ENCODE assay signal across 8 cellular contexts in the genomic region with DNA sequence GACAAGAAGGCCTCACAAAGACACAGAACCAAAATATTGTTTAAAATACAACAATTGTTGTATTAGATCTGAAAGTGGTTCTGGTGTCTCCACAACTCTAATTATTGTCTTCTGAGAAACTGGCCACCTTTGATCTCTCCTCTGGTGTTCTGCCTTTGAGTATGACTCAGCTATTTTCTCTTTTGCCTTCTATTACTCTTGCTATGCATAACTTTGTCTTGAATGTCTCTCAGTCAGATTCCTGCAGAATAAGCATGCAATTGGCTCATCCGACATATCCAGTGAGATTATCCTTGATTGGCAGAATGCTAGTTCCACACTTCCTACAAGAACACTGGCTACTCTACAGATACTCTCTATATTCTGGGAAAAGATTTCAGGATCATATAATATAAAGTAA. TPM values are rescaled to one million over a fixed set of nuclear protein-coding genes. Genes with fewer than 3 reads are reported as not detected.
DNase-seq lines count a peak whose midpoint lies in the region; ATAC-seq, FAIRE-seq and TF ChIP-seq lines count a peak whose summit lies in the region.

No MANE protein-coding gene starts in this region.

- peaks cover under 1% of the 10 kb centered on the region for H3K27me3 Mint-ChIP-seq in activated CD8-positive, alpha-beta T cell treated with anti-CD3 and anti-CD28 coated beads, Interleukin-2, amount 10 ng/mL, durations not matched to agents 7 days and 5 days (ENCODE audit: low read depth)
- no peaks in the 10 kb centered on the region for H3K27me3 Mint-ChIP-seq in Calu3 (ENCODE audit: unreplicated experiment)

- CTCF ChIA-PET in activated CD8-positive, alpha-beta T cell treated with anti-CD3 and anti-CD28 coated beads, Interleukin-2, amount 10 ng/mL, durations not matched to agents 7 days and 5 days (lab: Charles Lee), result no interaction called here
- CTCF ChIA-PET in Calu3 (lab: Charles Lee), result no interaction called here

- no peaks in the 10 kb centered on the region for H3K36me3 ChIP-seq in kidney (ENCODE audit: control insufficient read depth in 1 of 2, insufficient read depth in 2 of 2, low read length in 2 of 2)

- H3K27ac ChIP-seq in kidney (ENCODE audit: low read depth in 2 of 2, low read length in 2 of 2), result no peak overlapping the region

- H3K27ac Mint-ChIP-seq in activated CD8-positive, alpha-beta T cell treated with anti-CD3 and anti-CD28 coated beads, Interleukin-2, amount 10 ng/mL, durations not matched to agents 7 days and 5 days, result no peak overlapping the region
- no peak overlapping the region for H3K27ac Mint-ChIP-seq in Calu3 (ENCODE audit: unreplicated experiment)

- no peak overlapping the region for H3K9ac ChIP-seq in kidney (ENCODE audit: low read length in 2 of 2)

- H3K36me3 Mint-ChIP-seq in activated CD8-positive, alpha-beta T cell treated with anti-CD3 and anti-CD28 coated beads, Interleukin-2, amount 10 ng/mL, durations not matched to agents 7 days and 5 days (ENCODE audit: low read depth), result no peaks in the 10 kb centered on the region
- no peaks in the 10 kb centered on the region for H3K36me3 Mint-ChIP-seq in Calu3 (ENCODE audit: insufficient read depth, unreplicated experiment)

- TF ChIP-seq CTCF in omental fat pad (IDR thresholded peaks at IDR 0.05), result no peak
- TF ChIP-seq CTCF in kidney (IDR thresholded peaks at IDR 0.05; ENCODE audit: borderline replicate concordance, extremely low read depth, insufficient read depth), result no peak
- no peak for TF ChIP-seq CTCF in Calu3 (IDR thresholded peaks at IDR 0.05; ENCODE audit: unreplicated experiment)

- H3K4me3 ChIP-seq in kidney (ENCODE audit: low read length in 2 of 2), result no peak overlapping the region

- H3K4me3 Mint-ChIP-seq in activated CD8-positive, alpha-beta T cell treated with anti-CD3 and anti-CD28 coated beads, Interleukin-2, amount 10 ng/mL, durations not matched to agents 7 days and 5 days, result no peak overlapping the region
- no peak overlapping the region for H3K4me3 Mint-ChIP-seq in Calu3 (ENCODE audit: low read depth, unreplicated experiment)

- intact Hi-C loops in kidney (cut with DNase I) (no loop called here), Calu3 (cut with micrococcal nuclease; ENCODE audit: unreplicated experiment) (no loop called here)

- no TSS peak for BruUV-seq in Calu3 (replicated peaks; lab: Mats Ljungman, UMichigan)

- H3K4me1 Mint-ChIP-seq in activated CD8-positive, alpha-beta T cell treated with anti-CD3 and anti-CD28 coated beads, Interleukin-2, amount 10 ng/mL, durations not matched to agents 7 days and 5 days (ENCODE audit: low read depth), result peaks cover 9% of the 10 kb centered on the region
- peaks cover 7% of the 10 kb centered on the region for H3K4me1 Mint-ChIP-seq in Calu3 (ENCODE audit: low read depth, unreplicated experiment)

- peak; percentile 84 for ATAC-seq in GM18511 (IDR thresholded peaks at IDR 0.05; ENCODE audit: unreplicated experiment)
- peak; percentile 81 for ATAC-seq in HG03060 (IDR thresholded peaks at IDR 0.05; ENCODE audit: low read depth, unreplicated experiment)
- ATAC-seq in activated CD8-positive, alpha-beta T cell treated with anti-CD3 and anti-CD28 coated beads, Interleukin-2, amount 10 ng/mL, durations not matched to agents 7 days and 5 days, result peak; percentile 49
- peak; percentile 83 for ATAC-seq in omental fat pad (ENCODE audit: low FRiP score)

- H3K4me1 ChIP-seq in kidney (ENCODE audit: control insufficient read depth in 1 of 2, insufficient read depth in 1 of 2, low read depth in 1 of 2, low read length in 2 of 2), result no peaks in the 10 kb centered on the region

- H3K9me3 Mint-ChIP-seq in activated CD8-positive, alpha-beta T cell treated with anti-CD3 and anti-CD28 coated beads, Interleukin-2, amount 10 ng/mL, durations not matched to agents 7 days and 5 days (ENCODE audit: insufficient read depth), result peaks cover 9% of the 10 kb centered on the region
- no peaks in the 10 kb centered on the region for H3K9me3 Mint-ChIP-seq in Calu3 (ENCODE audit: low read depth, unreplicated experiment)

- no peaks in the 10 kb centered on the region for H3K9me3 ChIP-seq in kidney (ENCODE audit: control insufficient read depth in 1 of 2, low read length in 2 of 2)

- DNase-seq in activated CD8-positive, alpha-beta T cell treated with anti-CD3 and anti-CD28 coated beads, Interleukin-2, amount 10 ng/mL, durations not matched to agents 7 days and 5 days, result no peak
- DNase-seq in omental fat pad (ENCODE audit: low spot score) (no peak), kidney (no peak), germinal center (ENCODE audit: low spot score) (no peak), Calu3 (no peak), UCSD-AML1 (lab: John Stamatoyannopoulos, UW; ENCODE audit: unreplicated experiment) (no peak)

- POLR2A ChIA-PET in activated CD8-positive, alpha-beta T cell treated with anti-CD3 and anti-CD28 coated beads, Interleukin-2, amount 10 ng/mL, durations not matched to agents 7 days and 5 days (lab: Charles Lee), result interaction anchor here (1.2 kb wide), 1 partner anchor 15 kb away, joined by 3 read pairs; a partner anchor contains a TSS

- FAIRE-seq in kidney (lab: Jason Lieb, UNC), result no peak

RNA-seq across cellular contexts. Expression of a gene that starts 14.3 kb away (rescaled TPM):
- total RNA-seq in activated CD8-positive, alpha-beta T cell treated with anti-CD3 and anti-CD28 coated beads, Interleukin-2, amount 10 ng/mL, durations not matched to agents 7 days and 5 days, result 1 to 10 TPM; 6.3 to 7.5 TPM
- total RNA-seq in omental fat pad (10 to 100 TPM; 11.2 to 15.3 (median 14.1) TPM), kidney (9.6 TPM), Calu3 (2022) (2.5 and 2.7 TPM in 2 replicates)
- polyA plus RNA-seq in kidney (ENCODE audit: insufficient read depth, low read depth, low replicate concordance), result 7.8 TPM
